Comparison of ENCODE assay signal across 24 cellular contexts in the genomic region with DNA sequence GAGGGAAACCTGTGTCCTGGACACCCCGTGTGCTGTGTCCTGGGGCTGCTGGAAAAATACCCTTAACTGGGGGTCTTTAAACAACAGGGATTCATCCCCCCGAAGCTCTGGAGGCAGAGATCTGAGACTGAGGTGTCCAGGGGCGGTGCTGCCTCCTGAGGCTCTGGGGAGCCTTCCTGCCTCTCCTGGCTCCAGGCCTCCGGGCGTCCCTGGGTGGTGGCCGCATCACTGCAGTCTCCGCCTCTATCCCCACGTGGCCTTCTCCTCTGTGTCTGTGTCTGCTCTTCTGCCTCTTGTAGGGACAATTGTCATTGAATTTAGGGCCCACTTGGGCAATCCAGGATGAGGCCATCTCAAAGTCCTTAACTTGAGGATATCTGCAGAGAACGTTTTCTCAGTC.
"Had no signal": no experiment of that assay in that cellular context is flagged by ENCODE, and none has a peak within 500 bp of the region (broad histone marks: within the 10 kb centered on the region; RNA-seq: fewer than 3 reads in every experiment).

No MANE protein-coding gene starts in this region.

- H3K9ac ChIP-seq: KMS-11 had no signal

- H3K27ac ChIP-seq: KMS-11, SK-N-MC had no signal

- ATAC-seq: activated T-helper 17 cell treated with anti-CD3 and anti-CD28 coated beads, Interleukin-2, amount 50 U/mL, for 72 hours had no signal

- H3K4me1 Mint-ChIP-seq: activated B cell treated with CpG ODN at 0.5 μM for 24 hours; activated CD4-positive, alpha-beta T cell treated with anti-CD3 and anti-CD28 coated beads, Interleukin-2, amount 10 ng/mL, durations not matched to agents 24 days and 14 days; activated T-helper 17 cell treated with anti-CD3 and anti-CD28 coated beads, Interleukin-2, amount 50 U/mL, for 72 hours; central memory CD8-positive, alpha-beta T cell had no signal

- H3K4me2 ChIP-seq: KMS-11 had no signal

- H3K4me3 Mint-ChIP-seq: activated B cell treated with CpG ODN at 0.5 μM for 24 hours; activated CD4-positive, alpha-beta T cell treated with anti-CD3 and anti-CD28 coated beads, Interleukin-2, amount 10 ng/mL, durations not matched to agents 24 days and 14 days; activated naive CD4-positive, alpha-beta T cell treated with anti-CD3 and anti-CD28 coated beads for 36 hours; activated naive CD8-positive, alpha-beta T cell; activated T-helper 17 cell treated with anti-CD3 and anti-CD28 coated beads, Interleukin-2, amount 50 U/mL, for 72 hours; brain; central memory CD8-positive, alpha-beta T cell had no signal

- H3K9me3 Mint-ChIP-seq: activated B cell treated with CpG ODN at 0.5 μM for 24 hours; activated CD4-positive, alpha-beta T cell treated with anti-CD3 and anti-CD28 coated beads, Interleukin-2, amount 10 ng/mL, durations not matched to agents 24 days and 14 days; activated T-helper 17 cell treated with anti-CD3 and anti-CD28 coated beads, Interleukin-2, amount 50 U/mL, for 72 hours; central memory CD8-positive, alpha-beta T cell had no signal

- DNase-seq: activated B cell treated with CpG ODN at 0.5 μM for 24 hours; activated CD4-positive, alpha-beta T cell treated with anti-CD3 and anti-CD28 coated beads for 1 hour; activated CD4-positive, alpha-beta T cell treated with anti-CD3 and anti-CD28 coated beads, Interleukin-2, amount 10 ng/mL, durations not matched to agents 24 days and 14 days; activated CD4-positive, alpha-beta T cell treated with anti-CD3 and anti-CD28 coated beads, Interleukin-2, amount 50 U/mL, for 48 hours; activated gamma-delta T cell; activated naive CD4-positive, alpha-beta T cell treated with anti-CD3 and anti-CD28 coated beads for 36 hours; activated T-cell treated with anti-CD3 and anti-CD28 coated beads for 4 hours; activated T-cell treated with anti-CD3 and anti-CD28 coated beads, Interleukin-2, amount 50 U/mL, for 48 hours; amygdala; NCI-H1092; NCI-H1417; NCI-H1930; NCI-H2171; NCI-H2227 treated with DMSO at 0.1 percent for 48 hours; NCI-H526; NCI-H82; SIG-M5; SW 1271 had no signal

- H3K27ac Mint-ChIP-seq: activated B cell treated with CpG ODN at 0.5 μM for 24 hours; activated CD4-positive, alpha-beta T cell treated with anti-CD3 and anti-CD28 coated beads, Interleukin-2, amount 10 ng/mL, durations not matched to agents 24 days and 14 days; activated naive CD4-positive, alpha-beta T cell treated with anti-CD3 and anti-CD28 coated beads for 36 hours; activated naive CD8-positive, alpha-beta T cell; activated T-helper 17 cell treated with anti-CD3 and anti-CD28 coated beads, Interleukin-2, amount 50 U/mL, for 72 hours had no signal

- H3K27me3 Mint-ChIP-seq: central memory CD8-positive, alpha-beta T cell had no signal

- H3K4me3 ChIP-seq: SK-N-MC had no signal

- H3K36me3 Mint-ChIP-seq: activated naive CD8-positive, alpha-beta T cell; brain had no signal
